Comparison of ENCODE assay signal across 8 cellular contexts in genomic region chr6:2970753-2971419, GRCh38. TPM values are rescaled to one million over a fixed set of nuclear protein-coding genes. Genes with fewer than 3 reads are reported as not detected.
DNase-seq lines count a peak whose midpoint lies in the region; ATAC-seq and TF ChIP-seq lines count a peak whose summit lies in the region.

No MANE protein-coding gene starts in this region.

- H3K36me3 Mint-ChIP-seq in T-helper 1 cell treated with Interleukin-12 subunit alpha and Interleukin-12 subunit beta and Interleukin-4 antibody, amounts not matched to agents 30 μg/mL and 1 μg/mL, for 36 hours (ENCODE audit: low read depth) = peaks cover 8% of the 10 kb centered on the region

- CTCF ChIA-PET in A673 (lab: Charles Lee) = no interaction called here

- H3K27ac ChIP-seq in A673 (ENCODE audit: low read depth, low read length, poor library complexity, severe bottlenecking) (peak overlapping the region; percentile 71), ascending aorta (peak overlapping the region; percentile 99), right atrium auricular region (peak overlapping the region; percentile 96 to 100)

- BruUV-seq in A673 (replicated peaks; lab: Mats Ljungman, UMichigan) = no TSS peak

- no peaks in the 10 kb centered on the region for H3K4me1 ChIP-seq in A673 (ENCODE audit: insufficient read depth, low read length, poor library complexity, severe bottlenecking)
- H3K4me1 ChIP-seq in HAP-1 = peaks cover 15% of the 10 kb centered on the region
- peaks cover 0 to 11% of the 10 kb centered on the region in 2 donors for H3K4me1 ChIP-seq in ascending aorta
- peaks cover 0 to 20% of the 10 kb centered on the region in 2 donors for H3K4me1 ChIP-seq in right atrium auricular region

- TF ChIP-seq CTCF in A673 (conservative IDR thresholded peaks at IDR 0.05; ENCODE audit: low read depth, low read length) (no peak), ascending aorta (IDR thresholded peaks at IDR 0.05) (peak in 1 of 3 experiments; percentile 6), right atrium auricular region (IDR thresholded peaks at IDR 0.05) (no peak)

- intact Hi-C loops in A673 (cut with micrococcal nuclease; ENCODE audit: unreplicated experiment) = no loop called here
- intact Hi-C loops in ascending aorta (cut with DNase I) = loop anchor here (1.0 to 5.0 kb wide), 3 partner anchors 17 to 124 kb away; no protein-coding TSS in a partner anchor
- intact Hi-C loops in posterior cingulate gyrus (cut with DNase I) = loop anchor here (2.0 kb wide), 1 partner anchor 18 kb away; no protein-coding TSS in a partner anchor

- H3K27ac Mint-ChIP-seq in T-helper 1 cell treated with Interleukin-12 subunit alpha and Interleukin-12 subunit beta and Interleukin-4 antibody, amounts not matched to agents 30 μg/mL and 1 μg/mL, for 36 hours = peak overlapping the region; percentile 69

- peak overlapping the region; percentile 63 for H3K4me3 ChIP-seq in A673 (ENCODE audit: low read depth, low read length, poor library complexity, severe bottlenecking)
- H3K4me3 ChIP-seq in HAP-1 = peak overlapping the region; percentile 41
- H3K4me3 ChIP-seq in ascending aorta = peak overlapping the region; percentile 84 to 86
- peak overlapping the region; percentile 82 to 90 for H3K4me3 ChIP-seq in right atrium auricular region

- no peaks in the 10 kb centered on the region for H3K27me3 ChIP-seq in A673 (replicated peaks; ENCODE audit: insufficient read depth, low read depth, low read length, poor library complexity)
- H3K27me3 ChIP-seq in HAP-1 (ENCODE audit: low read depth) = no peaks in the 10 kb centered on the region
- H3K27me3 ChIP-seq in ascending aorta = no peaks in the 10 kb centered on the region
- no peaks in the 10 kb centered on the region for H3K27me3 ChIP-seq in right atrium auricular region

- no peaks in the 10 kb centered on the region for H3K9me3 Mint-ChIP-seq in T-helper 1 cell treated with Interleukin-12 subunit alpha and Interleukin-12 subunit beta and Interleukin-4 antibody, amounts not matched to agents 30 μg/mL and 1 μg/mL, for 36 hours

- H3K9me3 ChIP-seq in A673 (ENCODE audit: low read depth, low read length, poor library complexity, severe bottlenecking) = no peaks in the 10 kb centered on the region
- no peaks in the 10 kb centered on the region for H3K9me3 ChIP-seq in HAP-1
- H3K9me3 ChIP-seq in ascending aorta = no peaks in the 10 kb centered on the region
- H3K9me3 ChIP-seq in right atrium auricular region = no peaks in the 10 kb centered on the region

- H3K4me1 Mint-ChIP-seq in T-helper 1 cell treated with Interleukin-12 subunit alpha and Interleukin-12 subunit beta and Interleukin-4 antibody, amounts not matched to agents 30 μg/mL and 1 μg/mL, for 36 hours (ENCODE audit: low read depth) = peaks cover 12% of the 10 kb centered on the region

- H3K27me3 Mint-ChIP-seq in T-helper 1 cell treated with Interleukin-12 subunit alpha and Interleukin-12 subunit beta and Interleukin-4 antibody, amounts not matched to agents 30 μg/mL and 1 μg/mL, for 36 hours (ENCODE audit: low read depth) = peaks cover 66% of the 10 kb centered on the region

- DNase-seq in A673 (ENCODE audit: low spot score) (peak; percentile 32), HAP-1 (ENCODE audit: low spot score in 2 of 2) (peak; percentile 48 to 65), ascending aorta (ENCODE audit: low spot score in 2 of 2) (peak in 1 of 2 donors; percentile 90), right atrium auricular region (ENCODE audit: low spot score) (peak; percentile 81), posterior cingulate gyrus (peak; percentile 61 to 96 (median 72))

- in situ Hi-C loops in HAP-1 (cut with MboI; ENCODE audit: low sequenced_read_pairs) = no loop called here

- POLR2A ChIA-PET in A673 (lab: Charles Lee; ENCODE audit: low non-redundant PET) = no interaction called here

- H3K4me3 Mint-ChIP-seq in T-helper 1 cell treated with Interleukin-12 subunit alpha and Interleukin-12 subunit beta and Interleukin-4 antibody, amounts not matched to agents 30 μg/mL and 1 μg/mL, for 36 hours = peak overlapping the region; percentile 82

- H3K36me3 ChIP-seq in A673 (ENCODE audit: insufficient read depth, low read length, poor library complexity, severe bottlenecking) (no peaks in the 10 kb centered on the region), HAP-1 (replicated peaks) (no peaks in the 10 kb centered on the region), ascending aorta (no peaks in the 10 kb centered on the region), right atrium auricular region (no peaks in the 10 kb centered on the region)

- no peak for ATAC-seq in HG02610 (IDR thresholded peaks at IDR 0.05; ENCODE audit: unreplicated experiment)
- no peak for ATAC-seq in HG02763 (IDR thresholded peaks at IDR 0.05; ENCODE audit: unreplicated experiment)

RNA-seq across cellular contexts. Expression of gene SERPINB6, which starts 0.5 kb away (rescaled TPM):
- total RNA-seq in A673 (2021) (34.8 and 37.5 TPM in 2 replicates), ascending aorta (222 TPM), right atrium auricular region (100 to 1,000 TPM; 181 to 184 TPM)

RNA-seq across cellular contexts. Expression of gene NQO2, which starts 28.8 kb away (rescaled TPM):
- total RNA-seq in A673 (2021) (92.7 and 97.3 TPM in 2 replicates), ascending aorta (7.7 TPM), right atrium auricular region (10 to 100 TPM; 37.6 to 68.1 TPM)
